18 cellular contexts compared by ENCODE assay signal in genomic region chr19:46920341-46920740, GRCh38.
"Had no signal": no experiment of that assay in that cellular context is flagged by ENCODE, and none has a peak within 500 bp of the region (broad histone marks: within the 10 kb centered on the region; RNA-seq: fewer than 3 reads in every experiment).

No MANE protein-coding gene starts in this region.

- H3K27ac ChIP-seq: foreskin keratinocyte, heart left ventricle, psoas muscle, right lobe of liver, testis, tibial nerve had no signal

- DNase-seq: effector memory CD8-positive, alpha-beta T cell; erythroblast; foreskin keratinocyte; heart left ventricle; islet precursor cell; mammary epithelial cell; natural killer cell; psoas muscle; retina; stimulated activated CD4-positive, alpha-beta T cell treated with anti-CD3 and anti-CD28 coated beads, Interleukin-2, amount 100 ng/mL, for 24 hours; stimulated activated CD4-positive, alpha-beta T cell treated with anti-CD3 and anti-CD28 coated beads, Interleukin-4, amount 100 ng/mL, for 4 hours; stimulated activated naive B cell treated with anti-CD40 and anti-IgM and Interleukin-4, amounts not matched to agents 10 μg/mL and 1 μg/mL and 100 μg/mL, for 72 hours; stimulated activated naive CD8-positive, alpha-beta T cell treated with anti-CD3 and anti-CD28 coated beads, Interleukin-15, amount 100 ng/mL, for 72 hours; testis had no signal

- H3K27ac Mint-ChIP-seq: natural killer cell; stimulated activated naive B cell treated with anti-CD40 and anti-IgM and Interleukin-4, amounts not matched to agents 10 μg/mL and 1 μg/mL and 100 μg/mL, for 72 hours; stimulated activated naive CD8-positive, alpha-beta T cell treated with anti-CD3 and anti-CD28 coated beads, Interleukin-15, amount 100 ng/mL, for 72 hours had no signal

- H3K27me3 Mint-ChIP-seq: effector memory CD8-positive, alpha-beta T cell; stimulated activated naive B cell treated with anti-CD40 and anti-IgM and Interleukin-4, amounts not matched to agents 10 μg/mL and 1 μg/mL and 100 μg/mL, for 72 hours; stimulated activated naive CD8-positive, alpha-beta T cell treated with anti-CD3 and anti-CD28 coated beads, Interleukin-15, amount 100 ng/mL, for 72 hours had no signal

- ATAC-seq: effector memory CD8-positive, alpha-beta T cell; foreskin keratinocyte; heart left ventricle; left lobe of liver; natural killer cell; psoas muscle; right lobe of liver; stimulated activated naive B cell treated with anti-CD40 and anti-IgM and Interleukin-4, amounts not matched to agents 10 μg/mL and 1 μg/mL and 100 μg/mL, for 72 hours; stimulated activated naive CD8-positive, alpha-beta T cell treated with anti-CD3 and anti-CD28 coated beads, Interleukin-15, amount 100 ng/mL, for 72 hours had no signal

- H3K9me3 ChIP-seq: heart left ventricle, psoas muscle, right lobe of liver, testis, tibial nerve had no signal

- H3K27me3 ChIP-seq: foreskin keratinocyte, heart left ventricle, right lobe of liver, testis, tibial nerve had no signal

- H3K9me3 Mint-ChIP-seq: effector memory CD8-positive, alpha-beta T cell; natural killer cell; stimulated activated naive CD8-positive, alpha-beta T cell treated with anti-CD3 and anti-CD28 coated beads, Interleukin-15, amount 100 ng/mL, for 72 hours had no signal

- H3K4me3 ChIP-seq: heart left ventricle, psoas muscle, right lobe of liver, testis, tibial nerve had no signal

- H3K4me3 Mint-ChIP-seq: effector memory CD8-positive, alpha-beta T cell; natural killer cell; stimulated activated naive B cell treated with anti-CD40 and anti-IgM and Interleukin-4, amounts not matched to agents 10 μg/mL and 1 μg/mL and 100 μg/mL, for 72 hours; stimulated activated naive CD8-positive, alpha-beta T cell treated with anti-CD3 and anti-CD28 coated beads, Interleukin-15, amount 100 ng/mL, for 72 hours had no signal

- FAIRE-seq: endothelial cell of umbilical vein had no signal
